In the genomic region with DNA sequence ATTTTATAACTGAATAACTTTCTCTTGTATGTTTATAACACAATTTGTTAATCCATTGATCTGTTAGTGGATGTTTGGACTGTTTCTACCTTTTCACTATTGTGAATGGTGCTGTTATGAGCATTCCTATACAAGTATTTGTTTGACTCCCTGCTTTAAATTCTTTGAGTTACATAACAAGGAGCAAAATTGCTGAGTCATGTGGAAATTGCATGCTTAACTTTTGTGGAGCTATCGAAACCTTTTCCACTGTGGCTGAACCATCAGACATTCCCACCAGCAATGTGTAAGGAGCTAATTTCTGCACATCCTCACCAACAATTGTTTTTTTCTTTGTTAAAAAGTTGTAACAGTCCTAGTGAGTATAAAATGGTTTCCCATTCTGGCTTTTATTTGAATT, we compare ENCODE assay signal across 18 cellular contexts.
"Had no signal": no experiment of that assay in that cellular context is flagged by ENCODE, and none has a peak within 500 bp of the region (broad histone marks: within the 10 kb centered on the region; RNA-seq: fewer than 3 reads in every experiment).

No MANE protein-coding gene starts in this region.

- H3K4me1 ChIP-seq: gastroesophageal sphincter, heart right ventricle, lower lobe of right lung, tibial artery, vagina had no signal

- H3K27ac ChIP-seq: brain microvascular endothelial cell, gastroesophageal sphincter, heart right ventricle, lower lobe of right lung, ovary, tibial artery, vagina had no signal

- H3K4me3 ChIP-seq: gastroesophageal sphincter, heart right ventricle, lower lobe of right lung, ovary, tibial artery, vagina had no signal

- H3K36me3 ChIP-seq: brain microvascular endothelial cell, gastroesophageal sphincter, heart right ventricle, lower lobe of right lung, ovary, tibial artery, vagina had no signal

- H3K27me3 ChIP-seq: brain microvascular endothelial cell, gastroesophageal sphincter, heart right ventricle, ovary, tibial artery, vagina had no signal

- DNase-seq: activated CD4-positive, alpha-beta T cell treated with anti-CD3 and anti-CD28 coated beads for 48 hours; activated CD8-positive, alpha-beta T cell treated with anti-CD3 and anti-CD28 coated beads for 36 hours; activated gamma-delta T cell; activated T-cell treated with anti-CD3 and anti-CD28 coated beads, Interleukin-2, amount 50 U/mL, for 48 hours; amygdala; brain microvascular endothelial cell; cortex of kidney; effector CD8-positive, alpha-beta T cell; heart right ventricle; left cardiac atrium; lower lobe of right lung; ovary; T-helper 2 cell; tibial artery had no signal

- H3K9me3 ChIP-seq: gastroesophageal sphincter, lower lobe of right lung, ovary, tibial artery, vagina had no signal

- ATAC-seq: activated CD8-positive, alpha-beta T cell treated with anti-CD3 and anti-CD28 coated beads for 36 hours; gastroesophageal sphincter; heart right ventricle; left cardiac atrium; lower lobe of right lung; stimulated activated memory B cell treated with anti-CD40 and anti-IgM and Interleukin-4, amounts not matched to agents 10 μg/mL and 1 μg/mL and 100 μg/mL, for 72 hours; WTC11 had no signal
